Comparison of ENCODE assay signal across 24 cellular contexts in genomic region chr1:118894836-118895235, GRCh38.
DNase-seq lines count a peak whose midpoint lies in the region; ATAC-seq, FAIRE-seq and TF ChIP-seq lines count a peak whose summit lies in the region.
"Had no signal": no experiment of that assay in that cellular context is flagged by ENCODE, and none has a peak within 500 bp of the region (broad histone marks: within the 10 kb centered on the region; RNA-seq: fewer than 3 reads in every experiment).

No MANE protein-coding gene starts in this region.

- in situ Hi-C loops in GM12878 (cut with MboI) = no loop called here

- no peak for TF ChIP-seq EP300 in GM12878 (IDR thresholded peaks at IDR 0.05; ENCODE audit: borderline replicate concordance in 1 of 2, control insufficient read depth in 1 of 2, low read depth in 2 of 2, low read length in 2 of 2)

- SMC1A ChIA-PET in GM12878 (lab: Charles Lee; ENCODE audit: uncharacterized antibody, unreplicated experiment) = interaction anchor here (0.6 to 2.2 kb wide), 9 partner anchors 9 to 265 kb away, joined by 3 to 8 read pairs (median 3); no protein-coding TSS in a partner anchor

- H3K4me1 ChIP-seq in HEK293 (ENCODE audit: control insufficient read depth, insufficient read depth, low read length) = no peaks in the 10 kb centered on the region
- no peaks in the 10 kb centered on the region for H3K4me1 ChIP-seq in GM12878 (ENCODE audit: control insufficient read depth, insufficient read depth, low read length)
- H3K4me1 ChIP-seq: BE2C, BLaER1 had no signal

- CTCF ChIA-PET in HEK293 (lab: Yijun Ruan, JAX) = interaction anchor here (0.7 kb wide), 1 partner anchor 128 kb away, joined by 3 read pairs; no protein-coding TSS in a partner anchor
- CTCF ChIA-PET in GM12878 (lab: Yijun Ruan, JAX) = interaction anchor here (1.3 kb wide), 1 partner anchor 10 kb away, joined by 3 read pairs; no protein-coding TSS in a partner anchor

- no peak overlapping the region for H3K9ac ChIP-seq in GM12878 (ENCODE audit: control insufficient read depth, insufficient read depth, low read length)
- H3K9ac ChIP-seq: BLaER1 had no signal

- no peaks in the 10 kb centered on the region for H3K27me3 ChIP-seq in GM12878 (replicated peaks in 1 of 2; ENCODE audit: control insufficient read depth in 2 of 2, insufficient read depth in 2 of 2, low read length in 1 of 2)
- H3K27me3 ChIP-seq in bronchial epithelial cell (ENCODE audit: control insufficient read depth, insufficient read depth, low read length) = no peaks in the 10 kb centered on the region
- H3K27me3 ChIP-seq: BE2C, BLaER1 had no signal

- RAD21 ChIA-PET in GM12878 (lab: Charles Lee; ENCODE audit: unreplicated experiment) = interaction anchor here (1.0 to 1.5 kb wide), 3 partner anchors 13 to 21 kb away, joined by 3 read pairs; no protein-coding TSS in a partner anchor

- FAIRE-seq in GM12878 (lab: Jason Lieb, UNC) = no peak
- peak; percentile 23 for FAIRE-seq in bronchial epithelial cell (lab: Jason Lieb, UNC)
- FAIRE-seq: A204.1, GM12891, GM18507 had no signal

- H3K79me2 ChIP-seq in GM12878 (ENCODE audit: control insufficient read depth, insufficient read depth, low read length) = no peaks in the 10 kb centered on the region

- BruUV-seq in GM12878 (replicated peaks; lab: Mats Ljungman, UMichigan) = no TSS peak

- TF ChIP-seq CTCF in HEK293 (tag by site-specific recombination; IDR thresholded peaks at IDR 0.05) = no peak
- no peak for TF ChIP-seq CTCF in GM12878 (IDR thresholded peaks at IDR 0.05 in 2 of 3, conservative IDR thresholded peaks at IDR 0.05 in 1 of 3; ENCODE audit: control insufficient read depth in 2 of 3, extremely low read depth in 1 of 3, insufficient read depth in 1 of 3, low read depth in 3 of 3, low read length in 3 of 3)
- TF ChIP-seq CTCF in bronchial epithelial cell (IDR thresholded peaks at IDR 0.05; ENCODE audit: insufficient read depth, low read length, severe bottlenecking) = no peak

- no peak for TF ChIP-seq RAD21 in GM12878 (IDR thresholded peaks at IDR 0.05; ENCODE audit: insufficient read depth, low read depth, low read length)

- no peaks in the 10 kb centered on the region for H4K20me1 ChIP-seq in GM12878 (ENCODE audit: control insufficient read depth, insufficient read depth)
- H4K20me1 ChIP-seq: BLaER1 had no signal

- H3K36me3 ChIP-seq in HEK293 (ENCODE audit: control insufficient read depth in 2 of 2, insufficient read depth in 1 of 2, low read length in 2 of 2) = no peaks in the 10 kb centered on the region
- no peaks in the 10 kb centered on the region for H3K36me3 ChIP-seq in GM12878 (ENCODE audit: control insufficient read depth in 2 of 2, insufficient read depth in 2 of 2, low read length in 1 of 2)
- H3K36me3 ChIP-seq in bronchial epithelial cell (ENCODE audit: control insufficient read depth, insufficient read depth, low read length) = no peaks in the 10 kb centered on the region
- H3K36me3 ChIP-seq: BE2C, BLaER1 had no signal

- DNase-seq in GM12878 (ENCODE audit: low read depth, low spot score) (no peak), bronchial epithelial cell (ENCODE audit: low read depth) (no peak), NOMO-1 (lab: John Stamatoyannopoulos, UW; ENCODE audit: unreplicated experiment in 2 of 2) (no peak)
- DNase-seq: 8988T; ACHN; BE2C; C1 segment of cervical spinal cord; CD4-positive, alpha-beta memory T cell; CD4-positive, CD25-positive, alpha-beta regulatory T cell; CD8-positive, alpha-beta memory T cell; COR-L47; DMS 273 treated with DMSO at 0.1 percent for 48 hours; DMS153; DMS53; DMS79; DND-41; EL; GDM1 had no signal

- H3K27ac ChIP-seq in HEK293 (ENCODE audit: extremely low read depth, low read depth, low read length) (no peak overlapping the region), GM12878 (ENCODE audit: control insufficient read depth, insufficient read depth) (no peak overlapping the region)
- H3K27ac ChIP-seq: BLaER1 had no signal

- TF ChIP-seq POLR2A in GM12878 (IDR thresholded peaks at IDR 0.05; ENCODE audit: low read depth, low read length) = no peak

- intact Hi-C loops in GM12878 (cut with micrococcal nuclease; ENCODE audit: unreplicated experiment) = no loop called here

- ATAC-seq in GM12878 = no peak
- no peak for ATAC-seq in GM18502 (IDR thresholded peaks at IDR 0.05; ENCODE audit: poor library complexity, unreplicated experiment)

- H2AFZ ChIP-seq in GM12878 (ENCODE audit: control insufficient read depth, low read depth, low read length) = no peak overlapping the region

- no peak overlapping the region for H3K4me2 ChIP-seq in GM12878 (ENCODE audit: control insufficient read depth, insufficient read depth)
- H3K4me2 ChIP-seq: BLaER1 had no signal

- WGBS in GM12878 (ENCODE audit: insufficient coverage, insufficient replicate concordance, low lambda C conversion rate, missing lambda C conversion rate) = 36% methylated on average over 3 of the region's 3 CpGs

- H3K9me3 ChIP-seq in HEK293 (ENCODE audit: control insufficient read depth, insufficient read depth, low read depth, low read length) (no peaks in the 10 kb centered on the region), GM12878 (replicated peaks; ENCODE audit: control insufficient read depth, insufficient read depth, low read length) (no peaks in the 10 kb centered on the region)
- H3K9me3 ChIP-seq: BE2C, BLaER1 had no signal

- H3K4me3 ChIP-seq in HEK293 (ENCODE audit: low read depth, low read length) (no peak overlapping the region), GM12878 (no peak overlapping the region), bronchial epithelial cell (ENCODE audit: low read depth, low read length) (no peak overlapping the region)
- H3K4me3 ChIP-seq: BLaER1 had no signal

- POLR2A ChIA-PET in HEK293 (lab: Yijun Ruan, JAX) = interaction anchor here (0.5 kb wide), 1 partner anchor 11 kb away, joined by 3 read pairs; no protein-coding TSS in a partner anchor
- POLR2A ChIA-PET in GM12878 (lab: Charles Lee) = no interaction called here

TF ChIP-seq in HEK293, 187 proteins besides CTCF, POLR2A, EP300 and RAD21:
- no peak for TF ChIP-seq EGR2 (tag by site-specific recombination; IDR thresholded peaks at IDR 0.05; ENCODE audit: low read depth)
- TF ChIP-seq, protein P1, sequence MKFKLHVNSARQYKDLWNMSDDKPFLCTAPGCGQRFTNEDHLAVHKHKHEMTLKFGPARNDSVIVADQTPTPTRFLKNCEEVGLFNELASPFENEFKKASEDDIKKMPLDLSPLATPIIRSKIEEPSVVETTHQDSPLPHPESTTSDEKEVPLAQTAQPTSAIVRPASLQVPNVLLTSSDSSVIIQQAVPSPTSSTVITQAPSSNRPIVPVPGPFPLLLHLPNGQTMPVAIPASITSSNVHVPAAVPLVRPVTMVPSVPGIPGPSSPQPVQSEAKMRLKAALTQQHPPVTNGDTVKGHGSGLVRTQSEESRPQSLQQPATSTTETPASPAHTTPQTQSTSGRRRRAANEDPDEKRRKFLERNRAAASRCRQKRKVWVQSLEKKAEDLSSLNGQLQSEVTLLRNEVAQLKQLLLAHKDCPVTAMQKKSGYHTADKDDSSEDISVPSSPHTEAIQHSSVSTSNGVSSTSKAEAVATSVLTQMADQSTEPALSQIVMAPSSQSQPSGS (tag by site-specific recombination; IDR thresholded peaks at IDR 0.05; ENCODE audit: low read depth) = peak; percentile 51; the same call in 1 of the 2 replicates

TF ChIP-seq in GM12878, 131 proteins besides CTCF, POLR2A, EP300 and RAD21:
- no peak for TF ChIP-seq NFXL1 (IDR thresholded peaks at IDR 0.05; ENCODE audit: borderline replicate concordance)
- TF ChIP-seq ATF7 (IDR thresholded peaks at IDR 0.05; ENCODE audit: low read depth) = peak; percentile 74
